Comparison of ENCODE assay signal across 1 cellular context in genomic region chr10:24466616-24466949, GRCh38.
TF ChIP-seq lines count a peak whose summit lies in the region.

No MANE protein-coding gene starts in this region.

TF ChIP-seq in GM23338, 12 proteins besides CTCF, POLR2A, EP300 and RAD21 (continued from another document):
- TF ChIP-seq, protein P1, sequence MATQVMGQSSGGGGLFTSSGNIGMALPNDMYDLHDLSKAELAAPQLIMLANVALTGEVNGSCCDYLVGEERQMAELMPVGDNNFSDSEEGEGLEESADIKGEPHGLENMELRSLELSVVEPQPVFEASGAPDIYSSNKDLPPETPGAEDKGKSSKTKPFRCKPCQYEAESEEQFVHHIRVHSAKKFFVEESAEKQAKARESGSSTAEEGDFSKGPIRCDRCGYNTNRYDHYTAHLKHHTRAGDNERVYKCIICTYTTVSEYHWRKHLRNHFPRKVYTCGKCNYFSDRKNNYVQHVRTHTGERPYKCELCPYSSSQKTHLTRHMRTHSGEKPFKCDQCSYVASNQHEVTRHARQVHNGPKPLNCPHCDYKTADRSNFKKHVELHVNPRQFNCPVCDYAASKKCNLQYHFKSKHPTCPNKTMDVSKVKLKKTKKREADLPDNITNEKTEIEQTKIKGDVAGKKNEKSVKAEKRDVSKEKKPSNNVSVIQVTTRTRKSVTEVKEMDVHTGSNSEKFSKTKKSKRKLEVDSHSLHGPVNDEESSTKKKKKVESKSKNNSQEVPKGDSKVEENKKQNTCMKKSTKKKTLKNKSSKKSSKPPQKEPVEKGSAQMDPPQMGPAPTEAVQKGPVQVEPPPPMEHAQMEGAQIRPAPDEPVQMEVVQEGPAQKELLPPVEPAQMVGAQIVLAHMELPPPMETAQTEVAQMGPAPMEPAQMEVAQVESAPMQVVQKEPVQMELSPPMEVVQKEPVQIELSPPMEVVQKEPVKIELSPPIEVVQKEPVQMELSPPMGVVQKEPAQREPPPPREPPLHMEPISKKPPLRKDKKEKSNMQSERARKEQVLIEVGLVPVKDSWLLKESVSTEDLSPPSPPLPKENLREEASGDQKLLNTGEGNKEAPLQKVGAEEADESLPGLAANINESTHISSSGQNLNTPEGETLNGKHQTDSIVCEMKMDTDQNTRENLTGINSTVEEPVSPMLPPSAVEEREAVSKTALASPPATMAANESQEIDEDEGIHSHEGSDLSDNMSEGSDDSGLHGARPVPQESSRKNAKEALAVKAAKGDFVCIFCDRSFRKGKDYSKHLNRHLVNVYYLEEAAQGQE (IDR thresholded peaks at IDR 0.05; ENCODE audit: unreplicated experiment), result no peak
- TF ChIP-seq EZH2phosphoT487 (IDR thresholded peaks at IDR 0.05; ENCODE audit: unreplicated experiment), result no peak
- TF ChIP-seq CREB1 (CRISPR knock-in tag; IDR thresholded peaks at IDR 0.05; ENCODE audit: low read depth), result no peak
- TF ChIP-seq EZH2 (IDR thresholded peaks at IDR 0.05; ENCODE audit: low read depth, unreplicated experiment), result no peak
